ENCODE assay signal across 8 cellular contexts in the genomic region with DNA sequence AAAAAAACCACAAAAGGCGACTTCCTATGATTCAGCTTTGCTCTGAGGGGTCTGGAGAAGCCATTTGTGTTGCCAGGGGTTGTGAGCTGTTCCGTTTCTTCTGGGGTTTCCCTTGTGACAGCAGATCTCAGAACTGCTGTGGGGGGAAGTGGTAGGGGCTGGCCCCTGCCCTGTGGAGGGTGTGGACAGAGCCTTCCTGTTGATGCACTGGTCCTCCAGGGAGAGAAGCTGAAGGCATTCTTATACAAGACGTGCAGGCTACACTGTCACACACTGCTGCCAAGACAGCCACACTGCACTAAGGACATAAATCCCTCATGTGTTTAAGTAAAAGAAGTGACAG. TPM values are rescaled to one million over a fixed set of nuclear protein-coding genes. Genes with fewer than 3 reads are reported as not detected.
DNase-seq lines count a peak whose midpoint lies in the region; ATAC-seq, FAIRE-seq and TF ChIP-seq lines count a peak whose summit lies in the region.

No MANE protein-coding gene starts in this region.

- peak overlapping the region; percentile 72 for H3K27ac Mint-ChIP-seq in activated T-cell treated with anti-CD3 and anti-CD28 coated beads, Interleukin-2, amount 50 U/mL, for 24 hours

- peak overlapping the region; percentile 25 for H3K4me3 Mint-ChIP-seq in activated T-cell treated with anti-CD3 and anti-CD28 coated beads, Interleukin-2, amount 50 U/mL, for 24 hours

- DNase-seq in Daoy (ENCODE audit: low read depth) (peak; percentile 43), pancreas (no peak), H7 (no peak), NCI-H2227 treated with DMSO at 0.1 percent for 48 hours (lab: John Stamatoyannopoulos, UW) (no peak), RPMI8226 (no peak)
- peak; percentile 66 for DNase-seq in activated T-cell treated with anti-CD3 and anti-CD28 coated beads, Interleukin-2, amount 50 U/mL, for 24 hours

- FAIRE-seq in pancreas (lab: Jason Lieb, UNC): no peak

- peaks cover 31% of the 10 kb centered on the region for H3K4me1 Mint-ChIP-seq in activated T-cell treated with anti-CD3 and anti-CD28 coated beads, Interleukin-2, amount 50 U/mL, for 24 hours (ENCODE audit: low read depth)

- H3K36me3 ChIP-seq in pancreas (no peaks in the 10 kb centered on the region), H7 (replicated peaks; ENCODE audit: control insufficient read depth, insufficient read depth, low read length) (no peaks in the 10 kb centered on the region)

- 72 to 79% methylated on average over 3 of the region's 3 CpGs for WGBS in pancreas, 2 donors

- no peaks in the 10 kb centered on the region for H3K36me3 Mint-ChIP-seq in activated T-cell treated with anti-CD3 and anti-CD28 coated beads, Interleukin-2, amount 50 U/mL, for 24 hours (ENCODE audit: low read depth)

- intact Hi-C loops in pancreas (cut with DNase I): no loop called here

- no peak overlapping the region for H3K27ac ChIP-seq in pancreas

- no peaks in the 10 kb centered on the region for H3K9me3 Mint-ChIP-seq in activated T-cell treated with anti-CD3 and anti-CD28 coated beads, Interleukin-2, amount 50 U/mL, for 24 hours

- H3K27me3 ChIP-seq in pancreas (no peaks in the 10 kb centered on the region), H7 (ENCODE audit: control insufficient read depth, insufficient read depth, low read length) (no peaks in the 10 kb centered on the region)

- no peak overlapping the region for H3K4me3 ChIP-seq in pancreas
- no peak overlapping the region for H3K4me3 ChIP-seq in H7 (ENCODE audit: insufficient read depth, low read depth, low read length)

- no peaks in the 10 kb centered on the region for H3K4me1 ChIP-seq in pancreas

- no peaks in the 10 kb centered on the region for H3K27me3 Mint-ChIP-seq in activated T-cell treated with anti-CD3 and anti-CD28 coated beads, Interleukin-2, amount 50 U/mL, for 24 hours

- H3K9me3 ChIP-seq in pancreas: no peaks in the 10 kb centered on the region

- TF ChIP-seq CTCF in pancreas (IDR thresholded peaks at IDR 0.05): no peak

- peak; percentile 82 for ATAC-seq in GM21367 (IDR thresholded peaks at IDR 0.05; ENCODE audit: unreplicated experiment)
- peak; percentile 88 for ATAC-seq in HG03571 (IDR thresholded peaks at IDR 0.05; ENCODE audit: unreplicated experiment)
- peak in 3 of 4 donors; percentile 24 to 83 (median 70) for ATAC-seq in pancreas

RNA-seq across cellular contexts. Expression of gene CSGALNACT2, which starts 17.3 kb away (rescaled TPM):
- total RNA-seq in Daoy (2014; rRNA removed; shearing (Covaris generic)): 2.7 and 4.1 TPM in 2 replicates
- total RNA-seq in pancreas: 1 to 10 TPM; 3.1 to 8.6 (median 5.1) TPM
- polyA plus RNA-seq in pancreas: 1 to 10 TPM; 2.3 to 5.2 TPM
- 1.2 and 2.8 TPM in 2 replicates for total RNA-seq in H7 (2014; rRNA removed; shearing (Covaris generic))

RNA-seq across cellular contexts. Expression of gene RET, which starts 44.0 kb away (rescaled TPM):
- 0.17 and 2.0 TPM in 2 replicates for total RNA-seq in Daoy (2014; rRNA removed; shearing (Covaris generic))
- 1 to 10 TPM in 2 of 6 donors, under 1 TPM in 4; 0.32 to 4.4 (median 0.71) TPM for total RNA-seq in pancreas
- 1 to 10 TPM in 1 of 2 donors, under 1 TPM in 1; 0.87 to 1.1 TPM for polyA plus RNA-seq in pancreas
- total RNA-seq in H7 (2014; rRNA removed; shearing (Covaris generic)): 9.7 and 16.0 TPM in 2 replicates

Comparison
In these comparisons a context has a peak if more than half of its experiments do, and no peak if none do; other contexts are left out.
1. DNase-seq: peak in Daoy (single experiment) and activated T-cell treated with anti-CD3 and anti-CD28 coated beads, Interleukin-2, amount 50 U/mL, for 24 hours (single experiment); none in pancreas (0 of 6), H7 (single experiment), NCI-H2227 treated with DMSO at 0.1 percent for 48 hours (single experiment) and RPMI8226 (single experiment).
2. Peak in every context shown above with its lines, with median percentiles within 50 percentile points of each other: ATAC-seq.